ENCODE assay signal across 8 cellular contexts in genomic region chr12:107093547-107094448, GRCh38. TPM values are rescaled to one million over a fixed set of nuclear protein-coding genes. Genes with fewer than 3 reads are reported as not detected.
A peak's percentile ranks its signal among the peaks of the same experiment; 100 is the strongest.
DNase-seq lines count a peak whose midpoint lies in the region; ATAC-seq lines count a peak whose summit lies in the region.

TSS of gene CRY1 (minus strand) at chr12:107093549. CDS start at chr12:107092961, 588 bp downstream.

- WGBS in HUES64: 5% methylated on average over 64 of the region's 64 CpGs

- DNase-seq in CMK (ENCODE audit: low read depth) (peak; percentile 76), OCI-M2 (lab: John Stamatoyannopoulos, UW; ENCODE audit: unreplicated experiment) (peak; percentile 80), activated T-cell treated with anti-CD3 and anti-CD28 coated beads for 4 hours (peak; percentile 88), epithelial cell of prostate (ENCODE audit: low read depth, low spot score) (peak; percentile 72), middle frontal gyrus (ENCODE audit: extremely low spot score, low spot score) (peak; percentile 87)
- peak; percentile 88 to 89 for DNase-seq in stimulated activated CD8-positive, alpha-beta memory T cell treated with anti-CD3 and anti-CD28 coated beads, Interleukin-15, amount 100 ng/mL, for 48 hours (ENCODE audit: low read depth in 2 of 2)

- H3K4me3 ChIP-seq in HUES64 (ENCODE audit: low read length): peak within 1 kb of the TSS; percentile 73

- peak; percentile 88 for ATAC-seq in GM21423 (IDR thresholded peaks at IDR 0.05; ENCODE audit: unreplicated experiment)

- H3K9ac ChIP-seq in HUES64 (ENCODE audit: low read depth, low read length): peak within 1 kb of the TSS; percentile 88

- peaks cover 13% of the 10 kb centered on the region; the same call in 1 of the 2 replicates for H3K4me1 ChIP-seq in HUES64 (ENCODE audit: insufficient read depth, low read length)

- peaks cover 20% of the 10 kb centered on the region for H3K9me3 ChIP-seq in HUES64 (ENCODE audit: insufficient read depth, low read depth, low read length)

- H3K36me3 ChIP-seq in HUES64 (ENCODE audit: insufficient read depth, low read length): no peaks in the 10 kb centered on the region

- peak within 1 kb of the TSS; percentile 98 for H3K27ac ChIP-seq in HUES64 (ENCODE audit: low read depth, low read length)
- H3K27ac ChIP-seq in epithelial cell of prostate: peak within 1 kb of the TSS; percentile 71

- no peaks in the 10 kb centered on the region for H3K27me3 ChIP-seq in HUES64 (ENCODE audit: insufficient read depth, low read length)

RNA-seq across cellular contexts. Expression of gene CRY1, which starts in this region (rescaled TPM):
- polyA plus RNA-seq in HUES64 (2013, experiment 1 of 2): 17.9 TPM
- 19.7 TPM for polyA plus RNA-seq in HUES64 (2013, experiment 2 of 2)

Comparison
In these comparisons a context has a peak if more than half of its experiments do, and no peak if none do; other contexts are left out.
1. Peak in every context shown above with its lines: DNase-seq, ATAC-seq, H3K4me3 ChIP-seq and H3K27ac ChIP-seq.